Comparison of ENCODE assay signal across 8 cellular contexts in the genomic region with DNA sequence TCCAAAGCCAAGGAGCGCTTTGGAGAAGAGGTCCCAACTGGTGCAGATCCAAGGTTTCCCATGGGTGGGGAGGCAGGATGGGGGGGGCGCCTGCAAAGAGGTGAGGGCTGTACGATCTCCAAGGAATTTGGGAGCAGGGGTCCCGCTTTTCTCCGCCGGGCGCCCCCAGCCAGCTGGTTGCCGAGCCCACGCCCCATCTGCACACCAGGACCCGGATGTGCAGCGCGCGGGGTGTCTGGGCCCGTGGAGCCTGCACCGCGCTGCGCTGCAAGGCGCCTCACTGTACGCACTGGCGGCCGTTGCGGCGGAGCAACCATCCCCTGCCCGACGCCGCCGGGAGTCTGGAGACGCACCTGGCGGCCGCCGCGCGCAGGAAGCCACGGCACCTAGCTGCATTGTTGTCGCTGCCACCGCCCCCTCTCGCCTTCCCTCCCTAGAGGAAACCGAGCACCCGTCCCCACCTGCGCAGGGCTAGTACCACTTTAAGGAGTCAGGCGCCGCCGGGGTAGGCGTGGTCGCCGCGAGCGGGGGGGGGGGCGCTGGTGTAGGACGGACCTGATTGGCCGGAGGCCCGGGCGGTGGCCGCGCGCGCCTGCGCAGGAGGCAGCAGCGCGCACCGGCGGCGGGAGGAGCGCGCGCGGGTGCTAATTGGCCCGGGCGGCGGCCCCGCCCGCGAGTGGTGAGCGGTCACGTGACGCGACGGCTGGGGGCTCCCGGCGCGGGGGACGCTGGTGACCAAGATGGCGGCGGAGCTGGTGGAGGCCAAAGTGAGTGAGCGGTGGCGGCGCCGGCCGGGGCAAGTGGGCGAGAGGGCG. TPM values are rescaled to one million over a fixed set of nuclear protein-coding genes. Genes with fewer than 3 reads are reported as not detected.
DNase-seq lines count a peak whose midpoint lies in the region; ATAC-seq and TF ChIP-seq lines count a peak whose summit lies in the region.

A gene with protein sequence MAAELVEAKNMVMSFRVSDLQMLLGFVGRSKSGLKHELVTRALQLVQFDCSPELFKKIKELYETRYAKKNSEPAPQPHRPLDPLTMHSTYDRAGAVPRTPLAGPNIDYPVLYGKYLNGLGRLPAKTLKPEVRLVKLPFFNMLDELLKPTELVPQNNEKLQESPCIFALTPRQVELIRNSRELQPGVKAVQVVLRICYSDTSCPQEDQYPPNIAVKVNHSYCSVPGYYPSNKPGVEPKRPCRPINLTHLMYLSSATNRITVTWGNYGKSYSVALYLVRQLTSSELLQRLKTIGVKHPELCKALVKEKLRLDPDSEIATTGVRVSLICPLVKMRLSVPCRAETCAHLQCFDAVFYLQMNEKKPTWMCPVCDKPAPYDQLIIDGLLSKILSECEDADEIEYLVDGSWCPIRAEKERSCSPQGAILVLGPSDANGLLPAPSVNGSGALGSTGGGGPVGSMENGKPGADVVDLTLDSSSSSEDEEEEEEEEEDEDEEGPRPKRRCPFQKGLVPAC (plus strand): TSS at position 716 of the 815 bp plus-strand sequence. CDS start 25 bp downstream, at position 741.

- peak within 1 kb of the TSS; percentile 78 for H3K27ac ChIP-seq in endodermal cell (ENCODE audit: low read depth, low read length)
- H3K27ac ChIP-seq in mesodermal cell (ENCODE audit: low read depth, low read length, severe bottlenecking): peak within 1 kb of the TSS; percentile 59

- H3K27ac Mint-ChIP-seq in endodermal cell: peak within 1 kb of the TSS; percentile 76

- H3K4me1 Mint-ChIP-seq in endodermal cell: peaks cover 12% of the 10 kb centered on the region

- 0% methylated on average over 28 to 89 of the region's 91 CpGs for WGBS in endodermal cell (ENCODE audit: insufficient coverage in 1 of 2, insufficient read length in 1 of 2), 2 experiments
- WGBS in mesodermal cell (ENCODE audit: insufficient coverage in 2 of 2), 2 experiments: 0 to 1% methylated on average over 48 to 64 of the region's 91 CpGs

- H3K36me3 ChIP-seq in endodermal cell (ENCODE audit: control insufficient read depth, insufficient read depth, low read length): no peaks in the 10 kb centered on the region
- peaks cover 13% of the 10 kb centered on the region for H3K36me3 ChIP-seq in mesodermal cell (ENCODE audit: control insufficient read depth, insufficient read depth, low read length)

- H3K9me3 ChIP-seq in endodermal cell (ENCODE audit: control insufficient read depth, low read length): no peaks in the 10 kb centered on the region
- H3K9me3 ChIP-seq in mesodermal cell (ENCODE audit: control insufficient read depth, low read length): no peaks in the 10 kb centered on the region

- H3K4me3 ChIP-seq in endodermal cell (ENCODE audit: low read length) (peak within 1 kb of the TSS; percentile 91), mesodermal cell (ENCODE audit: extremely low read depth, insufficient read depth, low read length, poor library complexity, severe bottlenecking) (peak within 1 kb of the TSS; percentile 92)

- DNase-seq in COLO829 (ENCODE audit: low spot score): peak; percentile 95
- peak in 75 of 76 experiments; percentile 72 to 99 (median 96) for DNase-seq in HUDEP-2 (lab: John Stamatoyannopoulos, UW; ENCODE audit: unreplicated experiment in 76 of 76)
- DNase-seq in NOMO-1 treated with dmso at 0.1 percent for 144 hours (lab: John Stamatoyannopoulos, UW; ENCODE audit: unreplicated experiment): peak; percentile 90
- peak; percentile 89 for DNase-seq in activated CD8-positive, alpha-beta memory T cell treated with anti-CD3 and anti-CD28 coated beads, Interleukin-2, amount 50 U/mL, for 1 hour (ENCODE audit: extremely low read depth)
- peak; percentile 99 for DNase-seq in endodermal cell
- DNase-seq in stimulated activated CD8-positive, alpha-beta memory T cell treated with anti-CD3 and anti-CD28 coated beads, Interleukin-15, amount 100 ng/mL, for 4 hours (ENCODE audit: low read depth in 2 of 2): peak; percentile 87 to 95

- H3K9me3 Mint-ChIP-seq in endodermal cell: no peaks in the 10 kb centered on the region

- ATAC-seq in GM21367 (IDR thresholded peaks at IDR 0.05; ENCODE audit: unreplicated experiment): peak; percentile 50

- peak within 1 kb of the TSS; percentile 78 for H3K9ac ChIP-seq in endodermal cell (ENCODE audit: extremely low read depth, low read length, poor library complexity, severe bottlenecking)

- no peaks in the 10 kb centered on the region for H3K27me3 Mint-ChIP-seq in endodermal cell (ENCODE audit: insufficient read depth)

- H3K4me1 ChIP-seq in endodermal cell (ENCODE audit: control insufficient read depth, insufficient read depth, low read length) (peaks cover 8% of the 10 kb centered on the region), mesodermal cell (ENCODE audit: control insufficient read depth, insufficient read depth, low read length, poor library complexity, severe bottlenecking) (peaks cover 11% of the 10 kb centered on the region)

- peaks cover 3% of the 10 kb centered on the region for H3K36me3 Mint-ChIP-seq in endodermal cell (ENCODE audit: low read depth)

- H3K27me3 ChIP-seq in endodermal cell (ENCODE audit: control insufficient read depth, insufficient read depth, low read length, poor library complexity, severe bottlenecking): no peaks in the 10 kb centered on the region

- peak within 1 kb of the TSS; percentile 84 for H3K4me3 Mint-ChIP-seq in endodermal cell

- TF ChIP-seq CTCF in endodermal cell (conservative IDR thresholded peaks at IDR 0.05): peak; percentile 36

RNA-seq across cellular contexts. Expression of the gene that starts here (rescaled TPM):
- 10 to 100 TPM; 57.5 to 58.1 TPM for total RNA-seq in endodermal cell
- polyA plus RNA-seq in endodermal cell (2013, experiment 1 of 2): 35.5 TPM
- 30.9 TPM for polyA plus RNA-seq in endodermal cell (2013, experiment 2 of 2)
- polyA plus RNA-seq in mesodermal cell (2013, experiment 1 of 2): 37.9 TPM
- 25.8 TPM for polyA plus RNA-seq in mesodermal cell (2013, experiment 2 of 2)

Comparison
In these comparisons a context has a peak if more than half of its experiments do, and no peak if none do; other contexts are left out.
1. Peak in every context shown above with its lines: DNase-seq, ATAC-seq, H3K4me3 ChIP-seq and H3K27ac ChIP-seq.